In the genomic region with DNA sequence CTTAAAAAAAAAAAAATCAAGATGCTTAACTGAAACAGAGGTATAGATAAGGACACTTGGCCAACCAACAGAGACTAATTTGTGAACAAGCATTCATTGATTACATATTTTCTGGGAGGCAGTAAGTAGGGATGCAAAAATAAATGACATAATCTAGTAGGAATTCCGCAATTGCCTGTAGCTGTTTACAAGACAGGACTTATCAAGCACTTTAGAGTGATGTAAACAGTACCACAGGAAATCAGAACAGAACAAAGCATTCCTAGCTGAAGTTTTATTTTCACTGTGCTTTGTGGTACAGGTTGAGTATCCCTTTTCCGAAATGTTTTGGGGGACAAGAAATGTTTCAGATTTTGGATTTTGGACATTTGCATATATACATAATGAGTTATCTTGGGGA, we compare ENCODE assay signal across 17 cellular contexts.
DNase-seq lines count a peak whose midpoint lies in the region; ATAC-seq, FAIRE-seq and TF ChIP-seq lines count a peak whose summit lies in the region.
"Had no signal": no experiment of that assay in that cellular context is flagged by ENCODE, and none has a peak within 500 bp of the region (broad histone marks: within the 10 kb centered on the region; RNA-seq: fewer than 3 reads in every experiment).

No MANE protein-coding gene starts in this region.

- H3K27me3 ChIP-seq in HepG2 (ENCODE audit: control insufficient read depth in 1 of 2, insufficient read depth in 2 of 2, low read length in 2 of 2) = no peaks in the 10 kb centered on the region
- H3K27me3 ChIP-seq: thyroid gland had no signal

- no peaks in the 10 kb centered on the region for H4K20me1 ChIP-seq in HepG2 (ENCODE audit: insufficient read depth, low read length)

- H3K27ac Mint-ChIP-seq in type B pancreatic cell = no peak overlapping the region
- H3K27ac Mint-ChIP-seq: activated CD4-positive, alpha-beta T cell treated with anti-CD3 and anti-CD28 coated beads, Interleukin-2, amount 10 ng/mL, durations not matched to agents 24 days and 14 days; stimulated activated memory B cell treated with anti-CD40 and anti-IgM and Interleukin-4, amounts not matched to agents 10 μg/mL and 1 μg/mL and 100 μg/mL, for 72 hours had no signal

- H2AFZ ChIP-seq in HepG2 (ENCODE audit: low read length) = no peak overlapping the region

- H3K9me3 Mint-ChIP-seq in type B pancreatic cell = no peaks in the 10 kb centered on the region
- H3K9me3 Mint-ChIP-seq: activated CD4-positive, alpha-beta T cell treated with anti-CD3 and anti-CD28 coated beads, Interleukin-2, amount 10 ng/mL, durations not matched to agents 24 days and 14 days; effector memory CD8-positive, alpha-beta T cell; stimulated activated memory B cell treated with anti-CD40 and anti-IgM and Interleukin-4, amounts not matched to agents 10 μg/mL and 1 μg/mL and 100 μg/mL, for 72 hours had no signal

- no peak for TF ChIP-seq POLR2A in HepG2 (IDR thresholded peaks at IDR 0.05; ENCODE audit: insufficient read depth in 1 of 2, low read depth in 2 of 2, low read length in 2 of 2)

- H3K9ac ChIP-seq in HepG2 (ENCODE audit: insufficient read depth, low read depth, low read length) = no peak overlapping the region

- H3K79me2 ChIP-seq in HepG2 (ENCODE audit: insufficient read depth, low read length) = no peaks in the 10 kb centered on the region

- DNase-seq in AG08396 (ENCODE audit: low spot score) = peak; percentile 32
- DNase-seq in HuH-7.5 (ENCODE audit: low spot score) = peak; percentile 26
- peak; percentile 24 for DNase-seq in dedifferentiated amniotic fluid mesenchymal stem cell (ENCODE audit: extremely low spot score)
- peak; percentile 16 for DNase-seq in HepG2 (ENCODE audit: low spot score)
- no peak for DNase-seq in hippocampal formation (lab: John Stamatoyannopoulos, UW)
- DNase-seq in type B pancreatic cell (ENCODE audit: extremely low spot score, unreplicated experiment) = no peak
- DNase-seq: activated CD4-positive, alpha-beta T cell treated with anti-CD3 and anti-CD28 coated beads, Interleukin-2, amount 10 ng/mL, durations not matched to agents 24 days and 14 days; activated CD8-positive, alpha-beta memory T cell treated with anti-CD3 and anti-CD28 coated beads, Interleukin-2, amount 50 U/mL, for 4 hours; activated gamma-delta T cell; amniotic stem cell; effector memory CD8-positive, alpha-beta T cell; thyroid gland had no signal

- no TSS peak for BruUV-seq in HepG2 (replicated peaks; lab: Mats Ljungman, UMichigan)

- no peak overlapping the region for H3K4me3 Mint-ChIP-seq in type B pancreatic cell
- H3K4me3 Mint-ChIP-seq: activated CD4-positive, alpha-beta T cell treated with anti-CD3 and anti-CD28 coated beads, Interleukin-2, amount 10 ng/mL, durations not matched to agents 24 days and 14 days; effector memory CD8-positive, alpha-beta T cell; stimulated activated memory B cell treated with anti-CD40 and anti-IgM and Interleukin-4, amounts not matched to agents 10 μg/mL and 1 μg/mL and 100 μg/mL, for 72 hours had no signal

- POLR2A ChIA-PET in HepG2 (lab: Yijun Ruan, JAX) = no interaction called here

- intact Hi-C loops in HepG2 (cut with micrococcal nuclease; ENCODE audit: unreplicated experiment) = no loop called here

- no peaks in the 10 kb centered on the region for H3K27me3 Mint-ChIP-seq in type B pancreatic cell
- H3K27me3 Mint-ChIP-seq: activated CD4-positive, alpha-beta T cell treated with anti-CD3 and anti-CD28 coated beads, Interleukin-2, amount 10 ng/mL, durations not matched to agents 24 days and 14 days; effector memory CD8-positive, alpha-beta T cell; stimulated activated memory B cell treated with anti-CD40 and anti-IgM and Interleukin-4, amounts not matched to agents 10 μg/mL and 1 μg/mL and 100 μg/mL, for 72 hours had no signal

- no peak overlapping the region for H3K4me2 ChIP-seq in HepG2 (ENCODE audit: low read depth, low read length)

- H3K27ac ChIP-seq in HepG2 (ENCODE audit: extremely low read length, insufficient read depth, low read length) = no peak overlapping the region
- H3K27ac ChIP-seq: thyroid gland had no signal

- peaks cover 9% of the 10 kb centered on the region; the same call in 1 of the 2 replicates for H3K4me1 ChIP-seq in HepG2 (ENCODE audit: insufficient read depth, low read length)
- H3K4me1 ChIP-seq: thyroid gland had no signal

- in situ Hi-C loops in HepG2 (cut with HindIII; ENCODE audit: extremely low pct_ligation_motif_present, low pct_unique_long_range_greater_than_20kb) = no loop called here

- no peak for TF ChIP-seq EP300 in HepG2 (IDR thresholded peaks at IDR 0.05; ENCODE audit: low read depth in 2 of 2, low read length in 2 of 2)
- no peak for TF ChIP-seq EP300 in HepG2 (CRISPR knock-in tag; IDR thresholded peaks at IDR 0.05; ENCODE audit: borderline replicate concordance)

- FAIRE-seq in HepG2 (lab: Jason Lieb, UNC) = no peak
- FAIRE-seq: frontal cortex had no signal

- no peak for ATAC-seq in HepG2
- ATAC-seq in SK-N-SH treated with all-trans-retinoic acid at 6 μM for 48 hours = no peak
- no peak for ATAC-seq in HG03521 (IDR thresholded peaks at IDR 0.05; ENCODE audit: unreplicated experiment)
- ATAC-seq: effector memory CD8-positive, alpha-beta T cell; HCT116; stimulated activated memory B cell treated with anti-CD40 and anti-IgM and Interleukin-4, amounts not matched to agents 10 μg/mL and 1 μg/mL and 100 μg/mL, for 72 hours had no signal

- 94% methylated on average over 2 of the region's 2 CpGs for WGBS in HepG2 (ENCODE audit: low lambda C conversion rate)

- H3K4me1 Mint-ChIP-seq in type B pancreatic cell (ENCODE audit: unreplicated experiment) = no peaks in the 10 kb centered on the region
- H3K4me1 Mint-ChIP-seq: stimulated activated memory B cell treated with anti-CD40 and anti-IgM and Interleukin-4, amounts not matched to agents 10 μg/mL and 1 μg/mL and 100 μg/mL, for 72 hours had no signal

- H3K4me3 ChIP-seq in HepG2 (replicated peaks in 1 of 3; ENCODE audit: insufficient read depth in 1 of 3, low read depth in 2 of 3, low read length in 3 of 3) = no peak overlapping the region
- H3K4me3 ChIP-seq: thyroid gland had no signal

- H3K9me3 ChIP-seq in HepG2 (ENCODE audit: low read length) = no peaks in the 10 kb centered on the region
- H3K9me3 ChIP-seq: thyroid gland had no signal

- TF ChIP-seq RAD21 in HepG2 (CRISPR knock-in tag; IDR thresholded peaks at IDR 0.05) = no peak

- no peak for TF ChIP-seq CTCF in HepG2 (CRISPR knock-in tag; IDR thresholded peaks at IDR 0.05)
- no peak for TF ChIP-seq CTCF in type B pancreatic cell (conservative IDR thresholded peaks at IDR 0.05)

- CTCF ChIA-PET in HepG2 (lab: Yijun Ruan, JAX; ENCODE audit: low intra/inter-chr PET ratio, low total read pairs) = no interaction called here

- H3K36me3 ChIP-seq in HepG2 (replicated peaks in 1 of 2; ENCODE audit: control insufficient read depth in 1 of 2, insufficient read depth in 2 of 2, low read length in 2 of 2) = no peaks in the 10 kb centered on the region
- H3K36me3 ChIP-seq: thyroid gland had no signal

- peaks cover 29% of the 10 kb centered on the region for H3K36me3 Mint-ChIP-seq in type B pancreatic cell

TF ChIP-seq in HepG2, 621 proteins besides CTCF, POLR2A, EP300 and RAD21:
- no peak for TF ChIP-seq ZNF460 (CRISPR knock-in tag; IDR thresholded peaks at IDR 0.05; ENCODE audit: borderline replicate concordance)
- TF ChIP-seq ATM (IDR thresholded peaks at IDR 0.05; ENCODE audit: borderline replicate concordance) = no peak
- TF ChIP-seq SOX5 (CRISPR knock-in tag; IDR thresholded peaks at IDR 0.05; ENCODE audit: borderline replicate concordance) = peak; percentile 8; the same call in 1 of the 2 replicates
- no peak for TF ChIP-seq ZNF891 (CRISPR knock-in tag; IDR thresholded peaks at IDR 0.05)
- 0 out of 2 replicates have a peak, but pooled peaks have one; percentile 42 for TF ChIP-seq FOXA3 (CRISPR knock-in tag; IDR thresholded peaks at IDR 0.05)

TF ChIP-seq in SK-N-SH treated with all-trans-retinoic acid at 6 μM for 48 hours, 23 proteins besides CTCF, POLR2A, EP300 and RAD21 (continues in another document):
- no peak for TF ChIP-seq ESRRG (CRISPR knock-in tag; IDR thresholded peaks at IDR 0.05)
- TF ChIP-seq, protein P1, sequence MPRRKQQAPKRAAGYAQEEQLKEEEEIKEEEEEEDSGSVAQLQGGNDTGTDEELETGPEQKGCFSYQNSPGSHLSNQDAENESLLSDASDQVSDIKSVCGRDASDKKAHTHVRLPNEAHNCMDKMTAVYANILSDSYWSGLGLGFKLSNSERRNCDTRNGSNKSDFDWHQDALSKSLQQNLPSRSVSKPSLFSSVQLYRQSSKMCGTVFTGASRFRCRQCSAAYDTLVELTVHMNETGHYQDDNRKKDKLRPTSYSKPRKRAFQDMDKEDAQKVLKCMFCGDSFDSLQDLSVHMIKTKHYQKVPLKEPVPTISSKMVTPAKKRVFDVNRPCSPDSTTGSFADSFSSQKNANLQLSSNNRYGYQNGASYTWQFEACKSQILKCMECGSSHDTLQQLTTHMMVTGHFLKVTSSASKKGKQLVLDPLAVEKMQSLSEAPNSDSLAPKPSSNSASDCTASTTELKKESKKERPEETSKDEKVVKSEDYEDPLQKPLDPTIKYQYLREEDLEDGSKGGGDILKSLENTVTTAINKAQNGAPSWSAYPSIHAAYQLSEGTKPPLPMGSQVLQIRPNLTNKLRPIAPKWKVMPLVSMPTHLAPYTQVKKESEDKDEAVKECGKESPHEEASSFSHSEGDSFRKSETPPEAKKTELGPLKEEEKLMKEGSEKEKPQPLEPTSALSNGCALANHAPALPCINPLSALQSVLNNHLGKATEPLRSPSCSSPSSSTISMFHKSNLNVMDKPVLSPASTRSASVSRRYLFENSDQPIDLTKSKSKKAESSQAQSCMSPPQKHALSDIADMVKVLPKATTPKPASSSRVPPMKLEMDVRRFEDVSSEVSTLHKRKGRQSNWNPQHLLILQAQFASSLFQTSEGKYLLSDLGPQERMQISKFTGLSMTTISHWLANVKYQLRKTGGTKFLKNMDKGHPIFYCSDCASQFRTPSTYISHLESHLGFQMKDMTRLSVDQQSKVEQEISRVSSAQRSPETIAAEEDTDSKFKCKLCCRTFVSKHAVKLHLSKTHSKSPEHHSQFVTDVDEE (CRISPR knock-in tag; IDR thresholded peaks at IDR 0.05) = no peak
- no peak for TF ChIP-seq ARNTL (CRISPR knock-in tag; IDR thresholded peaks at IDR 0.05; ENCODE audit: borderline replicate concordance, low read depth)
- no peak for TF ChIP-seq ZNF565 (CRISPR knock-in tag; conservative IDR thresholded peaks at IDR 0.05; ENCODE audit: low read depth)
- no peak for TF ChIP-seq TCF4 (CRISPR knock-in tag; IDR thresholded peaks at IDR 0.05; ENCODE audit: borderline replicate concordance)
- TF ChIP-seq, protein P2, sequence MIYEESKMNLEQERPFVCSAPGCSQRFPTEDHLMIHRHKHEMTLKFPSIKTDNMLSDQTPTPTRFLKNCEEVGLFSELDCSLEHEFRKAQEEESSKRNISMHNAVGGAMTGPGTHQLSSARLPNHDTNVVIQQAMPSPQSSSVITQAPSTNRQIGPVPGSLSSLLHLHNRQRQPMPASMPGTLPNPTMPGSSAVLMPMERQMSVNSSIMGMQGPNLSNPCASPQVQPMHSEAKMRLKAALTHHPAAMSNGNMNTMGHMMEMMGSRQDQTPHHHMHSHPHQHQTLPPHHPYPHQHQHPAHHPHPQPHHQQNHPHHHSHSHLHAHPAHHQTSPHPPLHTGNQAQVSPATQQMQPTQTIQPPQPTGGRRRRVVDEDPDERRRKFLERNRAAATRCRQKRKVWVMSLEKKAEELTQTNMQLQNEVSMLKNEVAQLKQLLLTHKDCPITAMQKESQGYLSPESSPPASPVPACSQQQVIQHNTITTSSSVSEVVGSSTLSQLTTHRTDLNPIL (CRISPR knock-in tag; IDR thresholded peaks at IDR 0.05; ENCODE audit: low read depth) = no peak

Comparison
In these comparisons a context has a peak if more than half of its experiments do, and no peak if none do; other contexts are left out.
1. DNase-seq: peak in AG08396 (single experiment), HuH-7.5 (single experiment), dedifferentiated amniotic fluid mesenchymal stem cell (single experiment) and HepG2 (single experiment); none in hippocampal formation (0 of 2) and type B pancreatic cell (single experiment).